Comparison of ENCODE assay signal across 8 cellular contexts in genomic region chr14:31206536-31207286, GRCh38. TPM values are rescaled to one million over a fixed set of nuclear protein-coding genes. Genes with fewer than 3 reads are reported as not detected.
DNase-seq lines count a peak whose midpoint lies in the region; ATAC-seq and TF ChIP-seq lines count a peak whose summit lies in the region.

No MANE protein-coding gene starts in this region.

- H3K27me3 Mint-ChIP-seq in CD8-positive, alpha-beta T cell (ENCODE audit: low read depth) = no peaks in the 10 kb centered on the region

- no peak for TF ChIP-seq CTCF in CD8-positive, alpha-beta T cell (IDR thresholded peaks at IDR 0.05)
- no peak for TF ChIP-seq CTCF in breast epithelium (IDR thresholded peaks at IDR 0.05)

- TF ChIP-seq POLR2A in breast epithelium (IDR thresholded peaks at IDR 0.05) = no peak

- H3K4me3 ChIP-seq in CD8-positive, alpha-beta T cell (ENCODE audit: low read depth, low read length) = peak overlapping the region; percentile 74
- H3K4me3 ChIP-seq in breast epithelium = peak overlapping the region; percentile 91 to 94 (median 93)

- peak overlapping the region; percentile 100 for H3K27ac Mint-ChIP-seq in CD8-positive, alpha-beta T cell

- ATAC-seq in CD8-positive, alpha-beta T cell = no peak
- ATAC-seq in GM19395 (IDR thresholded peaks at IDR 0.05; ENCODE audit: unreplicated experiment) (peak; percentile 26), HG03521 (IDR thresholded peaks at IDR 0.05; ENCODE audit: unreplicated experiment) (peak; percentile 11)

- CTCF ChIA-PET in CD8-positive, alpha-beta T cell (lab: Charles Lee) = interaction anchor here (0.7 to 2.6 kb wide), 10 partner anchors 12 to 584 kb away, joined by 3 to 16 read pairs (median 5); partner anchors contain the start of gene SCFD1

- peaks cover 36% of the 10 kb centered on the region for H3K4me1 ChIP-seq in CD8-positive, alpha-beta T cell (ENCODE audit: insufficient read depth, low read length)
- H3K4me1 ChIP-seq in breast epithelium = peaks cover 0 to 5% of the 10 kb centered on the region in 2 donors

- no peaks in the 10 kb centered on the region for H3K36me3 ChIP-seq in CD8-positive, alpha-beta T cell (ENCODE audit: insufficient read depth, low read length)
- no peaks in the 10 kb centered on the region for H3K36me3 ChIP-seq in breast epithelium

- H3K27me3 ChIP-seq in CD8-positive, alpha-beta T cell (ENCODE audit: insufficient read depth, low read length) = no peaks in the 10 kb centered on the region
- H3K27me3 ChIP-seq in breast epithelium = no peaks in the 10 kb centered on the region
- H3K27me3 ChIP-seq in layer of hippocampus (ENCODE audit: control insufficient read depth, insufficient read depth, low read length) = no peaks in the 10 kb centered on the region

- intact Hi-C loops in CD8-positive, alpha-beta T cell (cut with DNase I, micrococcal nuclease) = loop anchor here (1.0 to 10.0 kb wide), 12 partner anchors 34 to 871 kb away; partner anchors contain the start of genes AP4S1 (in 1 of the 2), ARHGAP5 (in 1 of the 2), DTD2 (in 1 of the 2) and HEATR5A (in 1 of the 2)
- intact Hi-C loops in breast epithelium (cut with DNase I; ENCODE audit: low total_unique reads) = no loop called here

- peak in 5 of 7 experiments; percentile 27 to 55 (median 43) for DNase-seq in CD8-positive, alpha-beta T cell
- DNase-seq in UCSD-AML1 (lab: John Stamatoyannopoulos, UW; ENCODE audit: unreplicated experiment) (peak; percentile 64), breast epithelium (ENCODE audit: low spot score in 2 of 2) (peak in 1 of 2 donors; percentile 20), DMS153 (lab: John Stamatoyannopoulos, UW) (no peak)
- DNase-seq in stimulated activated CD4-positive, alpha-beta T cell treated with anti-CD3 and anti-CD28 coated beads, Interleukin-4, amount 100 ng/mL, for 24 hours = peak; percentile 63

- peak overlapping the region; percentile 96 for H3K4me3 Mint-ChIP-seq in CD8-positive, alpha-beta T cell

- H3K9me3 Mint-ChIP-seq in CD8-positive, alpha-beta T cell = no peaks in the 10 kb centered on the region

- H3K4me1 Mint-ChIP-seq in CD8-positive, alpha-beta T cell (ENCODE audit: low read depth) = peaks cover 65% of the 10 kb centered on the region

- peak overlapping the region; percentile 94 for H3K27ac ChIP-seq in CD8-positive, alpha-beta T cell (ENCODE audit: low read depth, low read length)
- H3K27ac ChIP-seq in breast epithelium (peak overlapping the region; percentile 99 to 100), layer of hippocampus (ENCODE audit: low read depth, low read length) (peak overlapping the region; percentile 98)

- peaks cover 36% of the 10 kb centered on the region for H3K36me3 Mint-ChIP-seq in CD8-positive, alpha-beta T cell

- no peaks in the 10 kb centered on the region for H3K9me3 ChIP-seq in CD8-positive, alpha-beta T cell (ENCODE audit: low read length)
- no peaks in the 10 kb centered on the region for H3K9me3 ChIP-seq in breast epithelium

- POLR2A ChIA-PET in CD8-positive, alpha-beta T cell (lab: Charles Lee) = interaction anchor here (0.7 to 2.7 kb wide), 18 partner anchors 12 to 585 kb away, joined by 3 to 28 read pairs (median 4); partner anchors contain the start of genes AP4S1, DTD2, HEATR5A and SCFD1

RNA-seq across cellular contexts. Expression of gene HECTD1, which starts 0.9 kb away (rescaled TPM):
- 100 to 1,000 TPM; 148 to 152 TPM for total RNA-seq in CD8-positive, alpha-beta T cell
- 100 to 1,000 TPM; 242 to 276 (median 252) TPM for total RNA-seq in breast epithelium
